Comparison of ENCODE assay signal across 19 cellular contexts in genomic region chr18:32284284-32284683, GRCh38.
"Had no signal": no experiment of that assay in that cellular context is flagged by ENCODE, and none has a peak within 500 bp of the region (broad histone marks: within the 10 kb centered on the region; RNA-seq: fewer than 3 reads in every experiment).

No MANE protein-coding gene starts in this region.

- DNase-seq: activated CD4-positive, alpha-beta T cell treated with anti-CD3 and anti-CD28 coated beads, Interleukin-2, amount 10 ng/mL, durations not matched to agents 24 days and 14 days; activated CD8-positive, alpha-beta T cell treated with anti-CD3 and anti-CD28 coated beads for 36 hours; activated naive CD4-positive, alpha-beta T cell treated with Interleukin-2 at 50 U/mL for 16 hours; activated T-cell treated with anti-CD3 and anti-CD28 coated beads, Interleukin-2, amount 50 U/mL, for 24 hours; dermis blood vessel endothelial cell; effector memory CD4-positive, alpha-beta T cell; esophagus squamous epithelium; hippocampal formation; islet precursor cell; left ventricle myocardium inferior; mammary epithelial cell; occipital lobe; small intestine; stimulated activated CD4-positive, alpha-beta T cell treated with anti-CD3 and anti-CD28 coated beads, Interleukin-15, amount 100 ng/mL, for 24 hours; stimulated activated CD4-positive, alpha-beta T cell treated with anti-CD3 and anti-CD28 coated beads, Interleukin-4, amount 100 ng/mL, for 1 hour; stimulated activated naive CD8-positive, alpha-beta T cell treated with anti-CD3 and anti-CD28 coated beads, Interleukin-15, amount 100 ng/mL, for 72 hours; T-helper 1 cell; T-helper 9 cell; upper lobe of left lung had no signal

- ATAC-seq: activated CD8-positive, alpha-beta T cell treated with anti-CD3 and anti-CD28 coated beads for 36 hours; stimulated activated naive CD8-positive, alpha-beta T cell treated with anti-CD3 and anti-CD28 coated beads, Interleukin-15, amount 100 ng/mL, for 72 hours had no signal

- H3K27ac ChIP-seq: esophagus squamous epithelium, left ventricle myocardium inferior, upper lobe of left lung had no signal

- H3K4me3 ChIP-seq: esophagus squamous epithelium, left ventricle myocardium inferior, upper lobe of left lung had no signal

- FAIRE-seq: small intestine had no signal

- H3K27me3 ChIP-seq: esophagus squamous epithelium, upper lobe of left lung had no signal

- H3K9me3 ChIP-seq: esophagus squamous epithelium, left ventricle myocardium inferior, upper lobe of left lung had no signal

- H3K4me1 ChIP-seq: upper lobe of left lung had no signal
